ENCODE assay signal across 23 cellular contexts in the genomic region with DNA sequence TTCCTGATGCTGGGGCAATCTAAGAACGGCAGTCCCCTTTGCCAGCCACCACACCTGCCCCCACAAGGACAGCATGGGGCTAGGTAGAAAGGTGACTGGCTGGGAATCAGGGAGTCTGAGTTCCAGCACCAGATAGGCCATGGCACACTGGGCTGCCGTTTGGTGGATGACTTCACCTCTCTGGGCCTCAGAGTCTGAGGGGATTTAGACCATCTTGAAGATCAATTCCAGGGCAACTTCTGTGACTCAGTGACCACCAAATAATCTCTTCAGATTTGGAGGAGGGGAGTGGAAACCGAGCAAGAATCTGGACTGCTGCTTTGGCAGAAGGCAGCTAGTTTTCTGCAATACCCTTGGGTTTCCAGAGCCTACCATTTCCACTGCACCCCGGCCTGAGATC.
A peak's percentile ranks its signal among the peaks of the same experiment; 100 is the strongest.
DNase-seq lines count a peak whose midpoint lies in the region; ATAC-seq, FAIRE-seq and TF ChIP-seq lines count a peak whose summit lies in the region.
"Had no signal": no experiment of that assay in that cellular context is flagged by ENCODE, and none has a peak within 500 bp of the region (broad histone marks: within the 10 kb centered on the region; RNA-seq: fewer than 3 reads in every experiment).

No MANE protein-coding gene starts in this region.

- H3K4me3 ChIP-seq in AG10803 (ENCODE audit: low read length) = no peak overlapping the region
- H3K4me3 ChIP-seq: dorsolateral prefrontal cortex, thyroid gland had no signal

- peaks cover 33% of the 10 kb centered on the region for H3K36me3 Mint-ChIP-seq in activated naive CD8-positive, alpha-beta T cell treated with anti-CD3 and anti-CD28 coated beads for 36 hours

- no peak for FAIRE-seq in GM12892 (lab: Jason Lieb, UNC)

- no peaks in the 10 kb centered on the region for H3K9me3 Mint-ChIP-seq in activated naive CD8-positive, alpha-beta T cell treated with anti-CD3 and anti-CD28 coated beads for 36 hours
- H3K9me3 Mint-ChIP-seq: CD8-positive, alpha-beta T cell; nephron had no signal

- no peak overlapping the region for H3K4me3 Mint-ChIP-seq in activated naive CD8-positive, alpha-beta T cell treated with anti-CD3 and anti-CD28 coated beads for 36 hours
- H3K4me3 Mint-ChIP-seq: CD8-positive, alpha-beta T cell; nephron had no signal

- DNase-seq in AG10803 (ENCODE audit: low read depth) (peak; percentile 33), Daoy (ENCODE audit: low read depth) (peak; percentile 38), left lobe of liver (ENCODE audit: low spot score) (peak; percentile 33), NCI-H446 (lab: John Stamatoyannopoulos, UW) (no peak), GM12892 (ENCODE audit: insufficient read length) (no peak), NCI-H2107 (lab: John Stamatoyannopoulos, UW) (no peak)
- DNase-seq in activated naive CD8-positive, alpha-beta T cell treated with anti-CD3 and anti-CD28 coated beads for 36 hours = no peak
- DNase-seq: activated gamma-delta T cell treated with Interleukin-2 at 50 U/mL for 16 hours, amygdala, caudate nucleus, DMS153, dorsolateral prefrontal cortex, foreskin keratinocyte, Kasumi-1, NCI-H1048, NCI-H1930, NCI-H2227 treated with DMSO at 0.1 percent for 48 hours, NCI-H748 treated with DMSO at 0.1 percent for 48 hours had no signal

- H3K4me1 Mint-ChIP-seq in activated naive CD8-positive, alpha-beta T cell treated with anti-CD3 and anti-CD28 coated beads for 36 hours = peaks cover 41% of the 10 kb centered on the region

- H3K27me3 Mint-ChIP-seq in activated naive CD8-positive, alpha-beta T cell treated with anti-CD3 and anti-CD28 coated beads for 36 hours = no peaks in the 10 kb centered on the region

- H3K27ac Mint-ChIP-seq in activated naive CD8-positive, alpha-beta T cell treated with anti-CD3 and anti-CD28 coated beads for 36 hours = peak overlapping the region; percentile 46
- H3K27ac Mint-ChIP-seq: nephron had no signal

- ATAC-seq in left lobe of liver (no peak), GM19463 (IDR thresholded peaks at IDR 0.05; ENCODE audit: unreplicated experiment) (no peak)
- ATAC-seq: activated CD4-positive, CD25-positive, alpha-beta regulatory T cell treated with anti-CD3 and anti-CD28 coated beads, Interleukin-2, amount 50 U/mL, for 24 hours; CD8-positive, alpha-beta T cell; foreskin keratinocyte had no signal

- no peak for TF ChIP-seq POLR2A in GM12892 (IDR thresholded peaks at IDR 0.05; ENCODE audit: low read depth, low read length)

- TF ChIP-seq CTCF in AG10803 (conservative IDR thresholded peaks at IDR 0.05; ENCODE audit: low read length) = no peak

Comparison
In these comparisons a context has a peak if more than half of its experiments do, and no peak if none do; other contexts are left out.
1. DNase-seq: peak in AG10803 (single experiment), Daoy (single experiment) and left lobe of liver (single experiment); none in activated naive CD8-positive, alpha-beta T cell treated with anti-CD3 and anti-CD28 coated beads for 36 hours (single experiment), NCI-H446 (0 of 2), GM12892 (single experiment) and NCI-H2107 (single experiment).